ENCODE assay signal across 16 cellular contexts in the genomic region with DNA sequence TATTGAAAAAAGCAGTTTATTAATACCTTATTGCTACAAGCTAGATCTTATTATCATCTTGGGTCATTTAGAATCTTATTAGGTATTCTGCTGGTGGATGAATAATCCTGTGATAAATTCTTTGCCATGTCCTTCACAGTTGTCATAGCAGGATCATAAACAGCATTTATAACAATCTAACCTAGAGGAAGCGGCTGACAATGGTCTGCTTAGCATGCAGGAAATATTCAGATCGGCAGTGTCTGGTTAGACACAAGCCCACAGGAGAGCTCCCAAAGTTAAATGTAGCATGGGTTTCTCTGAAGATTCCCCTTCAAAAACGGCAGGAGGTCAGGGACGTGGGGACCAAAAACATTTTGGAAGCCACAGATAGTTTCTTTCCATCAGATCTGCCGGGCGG.
DNase-seq lines count a peak whose midpoint lies in the region; ATAC-seq lines count a peak whose summit lies in the region.
"Had no signal": no experiment of that assay in that cellular context is flagged by ENCODE, and none has a peak within 500 bp of the region (broad histone marks: within the 10 kb centered on the region; RNA-seq: fewer than 3 reads in every experiment).

No MANE protein-coding gene starts in this region.

- no peak overlapping the region for H3K18ac ChIP-seq in neuronal stem cell (ENCODE audit: low read length)

- no peaks in the 10 kb centered on the region for H3K36me3 ChIP-seq in neuronal stem cell (replicated peaks in 1 of 2; ENCODE audit: control insufficient read depth in 2 of 2, insufficient read depth in 2 of 2, low read length in 2 of 2)
- H3K36me3 ChIP-seq: BLaER1 treated with 17β-estradiol and CSF1 and Interleukin-3, amounts not matched to agents 10 nM and 100 nM had no signal

- H3K14ac ChIP-seq in neuronal stem cell (ENCODE audit: low read length), result no peak overlapping the region

- no peaks in the 10 kb centered on the region for H3K79me1 ChIP-seq in neuronal stem cell (ENCODE audit: low read depth, low read length)

- H3K23ac ChIP-seq in neuronal stem cell (ENCODE audit: low read depth, low read length, poor library complexity), result no peak overlapping the region

- no peak overlapping the region for H3K9ac ChIP-seq in neuronal stem cell (ENCODE audit: low read depth, low read length, poor library complexity)
- H3K9ac ChIP-seq: BLaER1 treated with 17β-estradiol and CSF1 and Interleukin-3, amounts not matched to agents 10 nM and 100 nM had no signal

- H2AK5ac ChIP-seq in neuronal stem cell (ENCODE audit: low read depth, low read length), result no peak overlapping the region

- H3K27me3 ChIP-seq in neuronal stem cell (ENCODE audit: control insufficient read depth in 3 of 3, insufficient read depth in 3 of 3, low read depth in 1 of 3, low read length in 3 of 3), result no peaks in the 10 kb centered on the region
- H3K27me3 ChIP-seq: BLaER1 treated with 17β-estradiol and CSF1 and Interleukin-3, amounts not matched to agents 10 nM and 100 nM had no signal

- no peak overlapping the region for H3K4me2 ChIP-seq in neuronal stem cell (ENCODE audit: insufficient read depth, low read length, poor library complexity, severe bottlenecking)
- H3K4me2 ChIP-seq: A549; BLaER1 treated with 17β-estradiol and CSF1 and Interleukin-3, amounts not matched to agents 10 nM and 100 nM had no signal

- H4K8ac ChIP-seq in neuronal stem cell (ENCODE audit: low read depth, low read length), result no peak overlapping the region

- H3K9me3 ChIP-seq in neuronal stem cell (replicated peaks in 1 of 2; ENCODE audit: control insufficient read depth in 2 of 2, insufficient read depth in 1 of 2, low read depth in 1 of 2, low read length in 2 of 2), result no peaks in the 10 kb centered on the region
- H3K9me3 ChIP-seq: BLaER1 treated with 17β-estradiol and CSF1 and Interleukin-3, amounts not matched to agents 10 nM and 100 nM; Caco-2 had no signal

- peak overlapping the region; percentile 36 for H2AFZ ChIP-seq in neuronal stem cell (ENCODE audit: low read length)

- H2BK12ac ChIP-seq in neuronal stem cell (ENCODE audit: low read length), result no peak overlapping the region

- WGBS in neuronal stem cell (ENCODE audit: extremely low coverage in 2 of 2, insufficient read length in 2 of 2, insufficient replicate concordance in 1 of 2), 2 donors, result no CpG with 5 or more reads among the region's 6 CpGs

- H3K4me1 ChIP-seq in neuronal stem cell (ENCODE audit: control insufficient read depth in 2 of 2, insufficient read depth in 1 of 2, low read depth in 1 of 2, low read length in 2 of 2), result peaks cover 0 to 2% of the 10 kb centered on the region in 2 donors
- H3K4me1 ChIP-seq: A549; BLaER1 treated with 17β-estradiol and CSF1 and Interleukin-3, amounts not matched to agents 10 nM and 100 nM; Caco-2 had no signal

- peak; percentile 40 for DNase-seq in dermis blood vessel endothelial cell
- peak; percentile 1 to 76 for DNase-seq in lung microvascular endothelial cell (ENCODE audit: low read depth in 2 of 2)
- no peak for DNase-seq in neuronal stem cell (ENCODE audit: low spot score)
- no peak for DNase-seq in stimulated activated naive CD4-positive, alpha-beta T cell treated with Interleukin-2 at 50 U/mL for 16 hours (lab: John Stamatoyannopoulos, UW)
- DNase-seq: AML-193; Caco-2; Calu3; CD4-positive, alpha-beta T cell; CD8-positive, alpha-beta T cell; DMS79 treated with DMSO at 0.1 percent for 48 hours; GF-D8 had no signal

- H2BK120ac ChIP-seq in neuronal stem cell (ENCODE audit: low read depth, low read length), result no peak overlapping the region

- H4K91ac ChIP-seq in neuronal stem cell (ENCODE audit: low read depth, low read length, poor library complexity), result no peak overlapping the region

- no peak overlapping the region for H2BK15ac ChIP-seq in neuronal stem cell (ENCODE audit: low read length)

- H2BK5ac ChIP-seq in neuronal stem cell (ENCODE audit: low read length), result no peak overlapping the region

- no peak overlapping the region for H3K4ac ChIP-seq in neuronal stem cell (ENCODE audit: low read length)

- no peak overlapping the region for H3K4me3 ChIP-seq in neuronal stem cell (ENCODE audit: low read length in 2 of 2)
- H3K4me3 ChIP-seq: A549; BLaER1 treated with 17β-estradiol and CSF1 and Interleukin-3, amounts not matched to agents 10 nM and 100 nM had no signal

- no peak overlapping the region for H3K27ac ChIP-seq in neuronal stem cell (replicated peaks; ENCODE audit: low read length)
- H3K27ac ChIP-seq: 22Rv1; A549; BLaER1 treated with 17β-estradiol and CSF1 and Interleukin-3, amounts not matched to agents 10 nM and 100 nM; C4-2B had no signal

- ATAC-seq in GM21619 (IDR thresholded peaks at IDR 0.05; ENCODE audit: unreplicated experiment), result no peak
- ATAC-seq: A549; CD8-positive, alpha-beta T cell had no signal

Comparison
In these comparisons a context has a peak if more than half of its experiments do, and no peak if none do; other contexts are left out.
1. DNase-seq: peak in dermis blood vessel endothelial cell (single experiment) and lung microvascular endothelial cell (2 of 2); none in neuronal stem cell (single experiment) and stimulated activated naive CD4-positive, alpha-beta T cell treated with Interleukin-2 at 50 U/mL for 16 hours (single experiment).